16 cellular contexts compared by ENCODE assay signal in the genomic region with DNA sequence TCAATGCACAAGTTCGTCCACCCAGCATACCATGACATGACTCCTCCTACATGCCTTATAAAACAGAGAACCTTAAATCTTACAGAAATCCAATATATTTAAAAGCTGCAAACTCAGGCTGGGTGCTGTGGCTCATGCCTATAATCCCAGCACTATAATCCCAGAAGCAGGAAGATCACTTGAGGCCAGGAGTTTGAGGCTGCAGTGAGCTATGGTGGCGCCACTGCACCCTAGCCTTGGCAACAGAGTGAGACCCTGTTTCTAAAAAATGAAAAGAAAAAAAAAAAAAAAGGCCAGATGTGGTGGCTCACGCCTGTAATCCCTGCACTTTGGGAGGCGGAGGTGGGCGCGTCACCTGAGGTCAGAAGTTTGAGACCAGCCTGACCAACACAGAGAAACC.
DNase-seq lines count a peak whose midpoint lies in the region; ATAC-seq and TF ChIP-seq lines count a peak whose summit lies in the region.
"Had no signal": no experiment of that assay in that cellular context is flagged by ENCODE, and none has a peak within 500 bp of the region (broad histone marks: within the 10 kb centered on the region; RNA-seq: fewer than 3 reads in every experiment).

No MANE protein-coding gene starts in this region.

- H3K9ac ChIP-seq in endodermal cell (ENCODE audit: extremely low read depth, low read length, poor library complexity, severe bottlenecking): no peak overlapping the region
- H3K9ac ChIP-seq: GM23248 had no signal

- H3K36me3 Mint-ChIP-seq in natural killer cell (peaks cover 28% of the 10 kb centered on the region), T-helper 17 cell (ENCODE audit: low read depth) (peaks cover 18% of the 10 kb centered on the region), endodermal cell (ENCODE audit: low read depth) (peaks cover 76% of the 10 kb centered on the region)
- peaks cover 33% of the 10 kb centered on the region for H3K36me3 Mint-ChIP-seq in natural killer cell treated with Interleukin-12 subunit alpha and Interleukin-12 subunit beta and Interleukin-15 and Interleukin-18, amount 100 ng/mL, for 72 hours

- no peak overlapping the region for H3K27ac ChIP-seq in endodermal cell (ENCODE audit: low read depth, low read length)
- H3K27ac ChIP-seq: C4-2B, GM23248 had no signal

- ATAC-seq in natural killer cell (no peak), T-helper 17 cell (no peak)
- no peak for ATAC-seq in natural killer cell treated with Interleukin-12 subunit alpha and Interleukin-12 subunit beta and Interleukin-15 and Interleukin-18, amount 100 ng/mL, for 72 hours

- no peaks in the 10 kb centered on the region for H3K9me3 ChIP-seq in T-helper 17 cell (ENCODE audit: control insufficient read depth, low read length, poor library complexity, severe bottlenecking)
- no peaks in the 10 kb centered on the region for H3K9me3 ChIP-seq in endodermal cell (ENCODE audit: control insufficient read depth, low read length)
- H3K9me3 ChIP-seq: HAP-1 had no signal

- H3K36me3 ChIP-seq in endodermal cell (ENCODE audit: control insufficient read depth, insufficient read depth, low read length): peaks cover 91% of the 10 kb centered on the region

- no peak for DNase-seq in natural killer cell
- no peak for DNase-seq in natural killer cell treated with Interleukin-12 subunit alpha and Interleukin-12 subunit beta and Interleukin-15 and Interleukin-18, amount 100 ng/mL, for 72 hours (ENCODE audit: low spot score)
- no peak for DNase-seq in T-helper 17 cell
- DNase-seq in endodermal cell: peak; percentile 55
- no peak for DNase-seq in NCI-H2227 treated with DMSO at 0.1 percent for 48 hours (lab: John Stamatoyannopoulos, UW)
- DNase-seq in AG08396 (ENCODE audit: low spot score): no peak
- DNase-seq in NCI-H1092 (lab: John Stamatoyannopoulos, UW): no peak
- DNase-seq: 8988T; CD4-positive, alpha-beta memory T cell; COR-L47; DMS53; GF-D8; GM23248; IMR-90 had no signal

- TF ChIP-seq CTCF in natural killer cell (IDR thresholded peaks at IDR 0.05): no peak
- TF ChIP-seq CTCF in endodermal cell (conservative IDR thresholded peaks at IDR 0.05): peak; percentile 30

- H3K4me1 ChIP-seq in endodermal cell (ENCODE audit: control insufficient read depth, insufficient read depth, low read length): no peaks in the 10 kb centered on the region
- H3K4me1 ChIP-seq: HAP-1 had no signal

- H3K4me1 Mint-ChIP-seq in natural killer cell (peaks cover 59 to 71% of the 10 kb centered on the region in 2 donors), T-helper 17 cell (peaks cover 5% of the 10 kb centered on the region), endodermal cell (peaks cover 4% of the 10 kb centered on the region)
- H3K4me1 Mint-ChIP-seq in natural killer cell treated with Interleukin-12 subunit alpha and Interleukin-12 subunit beta and Interleukin-15 and Interleukin-18, amount 100 ng/mL, for 72 hours (ENCODE audit: low read depth in 2 of 2): peaks cover 54 to 55% of the 10 kb centered on the region in 2 donors
- H3K4me1 Mint-ChIP-seq: CD4-positive, alpha-beta memory T cell had no signal

- H3K4me3 ChIP-seq in endodermal cell (ENCODE audit: low read length): no peak overlapping the region
- H3K4me3 ChIP-seq: GM23248, HAP-1 had no signal

- H3K27me3 Mint-ChIP-seq in natural killer cell (ENCODE audit: low read depth in 2 of 2) (no peaks in the 10 kb centered on the region), T-helper 17 cell (no peaks in the 10 kb centered on the region), endodermal cell (ENCODE audit: insufficient read depth) (no peaks in the 10 kb centered on the region)
- H3K27me3 Mint-ChIP-seq in natural killer cell treated with Interleukin-12 subunit alpha and Interleukin-12 subunit beta and Interleukin-15 and Interleukin-18, amount 100 ng/mL, for 72 hours: no peaks in the 10 kb centered on the region
- H3K27me3 Mint-ChIP-seq: CD4-positive, alpha-beta memory T cell had no signal

- H3K27me3 ChIP-seq in endodermal cell (ENCODE audit: control insufficient read depth, insufficient read depth, low read length, poor library complexity, severe bottlenecking): no peaks in the 10 kb centered on the region

- WGBS in endodermal cell (ENCODE audit: insufficient coverage in 1 of 2, insufficient read length in 1 of 2), 2 experiments: 96 to 100% methylated on average over 1 to 6 of the region's 6 CpGs

- intact Hi-C loops in natural killer cell (cut with micrococcal nuclease): loop anchor here (5.0 kb wide), 2 partner anchors 198 to 343 kb away; partner anchors contain the start of genes SUB1 and ZFR

- H3K4me3 Mint-ChIP-seq in natural killer cell: no peak overlapping the region
- H3K4me3 Mint-ChIP-seq in natural killer cell treated with Interleukin-12 subunit alpha and Interleukin-12 subunit beta and Interleukin-15 and Interleukin-18, amount 100 ng/mL, for 72 hours: no peak overlapping the region
- H3K4me3 Mint-ChIP-seq in T-helper 17 cell: no peak overlapping the region
- H3K4me3 Mint-ChIP-seq in endodermal cell: no peak overlapping the region
- H3K4me3 Mint-ChIP-seq: CD4-positive, alpha-beta memory T cell had no signal

- H3K9me3 Mint-ChIP-seq in natural killer cell: no peaks in the 10 kb centered on the region
- H3K9me3 Mint-ChIP-seq in natural killer cell treated with Interleukin-12 subunit alpha and Interleukin-12 subunit beta and Interleukin-15 and Interleukin-18, amount 100 ng/mL, for 72 hours: no peaks in the 10 kb centered on the region
- H3K9me3 Mint-ChIP-seq in endodermal cell: no peaks in the 10 kb centered on the region

- H3K27ac Mint-ChIP-seq in natural killer cell (peak overlapping the region; percentile 97 to 98), T-helper 17 cell (peak overlapping the region; percentile 27), endodermal cell (no peak overlapping the region)
- peak overlapping the region in 1 of 2 donors; percentile 88 for H3K27ac Mint-ChIP-seq in natural killer cell treated with Interleukin-12 subunit alpha and Interleukin-12 subunit beta and Interleukin-15 and Interleukin-18, amount 100 ng/mL, for 72 hours
